ENCODE assay signal across 9 cellular contexts in the genomic region with DNA sequence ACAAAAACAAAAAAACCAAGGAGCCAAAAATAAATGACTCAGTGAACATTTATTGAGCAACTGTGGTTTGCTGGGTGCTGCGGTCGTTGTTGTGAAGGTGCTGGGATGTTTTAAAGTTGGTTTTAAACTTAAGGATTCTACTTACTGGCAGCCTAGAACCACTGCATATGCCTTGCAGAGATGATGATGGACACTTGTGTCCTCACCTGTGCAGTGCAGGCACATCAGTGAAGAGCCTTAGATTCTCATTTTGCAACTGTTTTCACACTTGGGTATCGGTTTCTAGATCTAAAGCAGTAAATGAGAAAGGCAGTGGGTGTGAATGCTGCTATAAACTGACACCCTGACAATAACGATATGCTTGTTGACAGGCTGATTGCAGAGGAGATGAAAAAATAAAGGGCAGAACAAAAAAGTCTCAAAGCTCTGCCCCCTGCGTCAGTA.
A peak's percentile ranks its signal among the peaks of the same experiment; 100 is the strongest.
DNase-seq lines count a peak whose midpoint lies in the region; ATAC-seq and TF ChIP-seq lines count a peak whose summit lies in the region.
"Had no signal": no experiment of that assay in that cellular context is flagged by ENCODE, and none has a peak within 500 bp of the region (broad histone marks: within the 10 kb centered on the region; RNA-seq: fewer than 3 reads in every experiment).

No MANE protein-coding gene starts in this region.

- peak; percentile 47 to 60 (median 47) for DNase-seq in CD4-positive, alpha-beta memory T cell
- DNase-seq in activated CD8-positive, alpha-beta T cell treated with anti-CD3 and anti-CD28 coated beads, Interleukin-2, amount 10 ng/mL, durations not matched to agents 7 days and 5 days: no peak
- DNase-seq in GDM1 (lab: John Stamatoyannopoulos, UW): no peak
- DNase-seq in breast epithelium (ENCODE audit: low spot score in 2 of 2): no peak
- no peak for DNase-seq in DMS53 (lab: John Stamatoyannopoulos, UW)
- no peak for DNase-seq in head of caudate nucleus
- DNase-seq: activated effector memory CD4-positive, alpha-beta T cell treated with Interleukin-2 at 50 U/mL for 16 hours had no signal

- no peaks in the 10 kb centered on the region for H3K9me3 ChIP-seq in CD4-positive, alpha-beta memory T cell (ENCODE audit: control insufficient read depth in 1 of 2, low read length in 2 of 2)
- H3K9me3 ChIP-seq in breast epithelium: no peaks in the 10 kb centered on the region

- H3K4me3 ChIP-seq in CD4-positive, alpha-beta memory T cell (ENCODE audit: low read length in 2 of 2): no peak overlapping the region
- no peak overlapping the region for H3K4me3 ChIP-seq in breast epithelium

- intact Hi-C loops in CD4-positive, alpha-beta memory T cell (cut with micrococcal nuclease): loop anchor here (1.0 to 5.0 kb wide), 4 partner anchors 10 to 128 kb away; no protein-coding TSS in a partner anchor
- intact Hi-C loops in breast epithelium (cut with DNase I; ENCODE audit: low total_unique reads): no loop called here
- intact Hi-C loops in head of caudate nucleus (cut with DNase I): no loop called here

- CTCF ChIA-PET in CD4-positive, alpha-beta memory T cell (lab: Charles Lee; ENCODE audit: partially characterized antibody): interaction anchor here (1.4 to 1.7 kb wide), 2 partner anchors 10 to 31 kb away, joined by 4 to 5 read pairs; no protein-coding TSS in a partner anchor
- CTCF ChIA-PET in activated CD8-positive, alpha-beta T cell treated with anti-CD3 and anti-CD28 coated beads, Interleukin-2, amount 10 ng/mL, durations not matched to agents 7 days and 5 days (lab: Charles Lee): interaction anchor here (0.6 to 1.7 kb wide), 4 partner anchors 9 to 1417 kb away, joined by 3 to 5 read pairs (median 3); no protein-coding TSS in a partner anchor

- ATAC-seq in GM19025 (IDR thresholded peaks at IDR 0.05; ENCODE audit: low read depth, unreplicated experiment) (peak; percentile 89), HG02973 (IDR thresholded peaks at IDR 0.05; ENCODE audit: unreplicated experiment) (peak; percentile 76)
- ATAC-seq in activated CD8-positive, alpha-beta T cell treated with anti-CD3 and anti-CD28 coated beads, Interleukin-2, amount 10 ng/mL, durations not matched to agents 7 days and 5 days: peak; percentile 28

- TF ChIP-seq POLR2A in breast epithelium (IDR thresholded peaks at IDR 0.05): no peak

- H3K27ac Mint-ChIP-seq in CD4-positive, alpha-beta memory T cell: peak overlapping the region; percentile 89 to 97 (median 94)
- peak overlapping the region; percentile 77 for H3K27ac Mint-ChIP-seq in activated CD8-positive, alpha-beta T cell treated with anti-CD3 and anti-CD28 coated beads, Interleukin-2, amount 10 ng/mL, durations not matched to agents 7 days and 5 days

- peak overlapping the region; percentile 61 for H3K27ac ChIP-seq in CD4-positive, alpha-beta memory T cell (ENCODE audit: low read depth, low read length)
- H3K27ac ChIP-seq in breast epithelium: no peak overlapping the region

- no peaks in the 10 kb centered on the region for H3K27me3 ChIP-seq in CD4-positive, alpha-beta memory T cell (ENCODE audit: insufficient read depth, low read length)
- no peaks in the 10 kb centered on the region for H3K27me3 ChIP-seq in breast epithelium

- peaks cover 5% of the 10 kb centered on the region for H3K36me3 ChIP-seq in CD4-positive, alpha-beta memory T cell (ENCODE audit: insufficient read depth, low read length)
- no peaks in the 10 kb centered on the region for H3K36me3 ChIP-seq in breast epithelium

- H3K27me3 Mint-ChIP-seq in CD4-positive, alpha-beta memory T cell: no peaks in the 10 kb centered on the region
- no peaks in the 10 kb centered on the region for H3K27me3 Mint-ChIP-seq in activated CD8-positive, alpha-beta T cell treated with anti-CD3 and anti-CD28 coated beads, Interleukin-2, amount 10 ng/mL, durations not matched to agents 7 days and 5 days (ENCODE audit: low read depth)

- POLR2A ChIA-PET in CD4-positive, alpha-beta memory T cell (lab: Charles Lee; ENCODE audit: partially characterized antibody): interaction anchor here (1.1 to 6.0 kb wide), 4 partner anchors 8 to 114 kb away, joined by 3 to 44 read pairs (median 4); no protein-coding TSS in a partner anchor
- POLR2A ChIA-PET in activated CD8-positive, alpha-beta T cell treated with anti-CD3 and anti-CD28 coated beads, Interleukin-2, amount 10 ng/mL, durations not matched to agents 7 days and 5 days (lab: Charles Lee): interaction anchor here (0.9 to 1.2 kb wide), 2 partner anchors 10 to 17 kb away, joined by 3 to 7 read pairs; no protein-coding TSS in a partner anchor

- peak overlapping the region; percentile 74 to 88 (median 81) for H3K4me3 Mint-ChIP-seq in CD4-positive, alpha-beta memory T cell
- peak overlapping the region; percentile 46 for H3K4me3 Mint-ChIP-seq in activated CD8-positive, alpha-beta T cell treated with anti-CD3 and anti-CD28 coated beads, Interleukin-2, amount 10 ng/mL, durations not matched to agents 7 days and 5 days

- H3K4me1 ChIP-seq in CD4-positive, alpha-beta memory T cell (ENCODE audit: insufficient read depth, low read length): peaks cover 94% of the 10 kb centered on the region
- H3K4me1 ChIP-seq in breast epithelium: peaks cover 0 to 11% of the 10 kb centered on the region in 2 donors

- H3K4me1 Mint-ChIP-seq in CD4-positive, alpha-beta memory T cell: peaks cover 58 to 94% (median 73%) of the 10 kb centered on the region in 4 donors
- peaks cover 59% of the 10 kb centered on the region for H3K4me1 Mint-ChIP-seq in activated CD8-positive, alpha-beta T cell treated with anti-CD3 and anti-CD28 coated beads, Interleukin-2, amount 10 ng/mL, durations not matched to agents 7 days and 5 days (ENCODE audit: low read depth)

- H3K9me3 Mint-ChIP-seq in CD4-positive, alpha-beta memory T cell: no peaks in the 10 kb centered on the region
- no peaks in the 10 kb centered on the region for H3K9me3 Mint-ChIP-seq in activated CD8-positive, alpha-beta T cell treated with anti-CD3 and anti-CD28 coated beads, Interleukin-2, amount 10 ng/mL, durations not matched to agents 7 days and 5 days (ENCODE audit: insufficient read depth)

- no peak for TF ChIP-seq CTCF in breast epithelium (IDR thresholded peaks at IDR 0.05)

- H3K36me3 Mint-ChIP-seq in CD4-positive, alpha-beta memory T cell: peaks cover 4 to 7% of the 10 kb centered on the region in 2 donors
- peaks cover 35% of the 10 kb centered on the region for H3K36me3 Mint-ChIP-seq in activated CD8-positive, alpha-beta T cell treated with anti-CD3 and anti-CD28 coated beads, Interleukin-2, amount 10 ng/mL, durations not matched to agents 7 days and 5 days (ENCODE audit: low read depth)

Comparison
In these comparisons a context has a peak if more than half of its experiments do, and no peak if none do; other contexts are left out.
1. DNase-seq: peak in CD4-positive, alpha-beta memory T cell (5 of 5); none in activated CD8-positive, alpha-beta T cell treated with anti-CD3 and anti-CD28 coated beads, Interleukin-2, amount 10 ng/mL, durations not matched to agents 7 days and 5 days (single experiment), GDM1 (single experiment), breast epithelium (0 of 2), DMS53 (single experiment) and head of caudate nucleus (0 of 42).
2. ATAC-seq: peak in every context shown above with its lines; median percentile 89 in GM19025; 76 in HG02973; 28 in activated CD8-positive, alpha-beta T cell treated with anti-CD3 and anti-CD28 coated beads, Interleukin-2, amount 10 ng/mL, durations not matched to agents 7 days and 5 days.